ENCODE assay signal across 13 cellular contexts in genomic region chr2:3633089-3633981, GRCh38. TPM values are rescaled to one million over a fixed set of nuclear protein-coding genes. Genes with fewer than 3 reads are reported as not detected.
DNase-seq lines count a peak whose midpoint lies in the region; ATAC-seq and TF ChIP-seq lines count a peak whose summit lies in the region.
"Had no signal": no experiment of that assay in that cellular context is flagged by ENCODE, and none has a peak within 500 bp of the region (broad histone marks: within the 10 kb centered on the region; RNA-seq: fewer than 3 reads in every experiment).

No MANE protein-coding gene starts in this region.

- no peak overlapping the region for H2BK120ac ChIP-seq in mesenchymal stem cell (ENCODE audit: low read depth, low read length)

- no peak for TF ChIP-seq CTCF in GM10248 (IDR thresholded peaks at IDR 0.05; ENCODE audit: control extremely low read depth, extremely low read depth, low read depth, missing control alignments)

- H3K9ac ChIP-seq in mesenchymal stem cell (ENCODE audit: low read length): no peak overlapping the region

- no peak overlapping the region for H3K4me2 ChIP-seq in mesenchymal stem cell (ENCODE audit: low read length, poor library complexity, severe bottlenecking)
- H3K4me2 ChIP-seq: GM23338 had no signal

- 87% methylated on average over 33 of the region's 33 CpGs for WGBS in mesenchymal stem cell

- H3K36me3 ChIP-seq in mesenchymal stem cell (ENCODE audit: control insufficient read depth in 1 of 2, insufficient read depth in 2 of 2, low read depth in 1 of 2, low read length in 2 of 2): no peaks in the 10 kb centered on the region

- no peak overlapping the region for H2AK5ac ChIP-seq in mesenchymal stem cell (ENCODE audit: low read length, severe bottlenecking)

- H3K14ac ChIP-seq in mesenchymal stem cell (ENCODE audit: low read length in 2 of 2): peak overlapping the region in 1 of 2 experiments; percentile 38

- H3K4ac ChIP-seq in mesenchymal stem cell (ENCODE audit: low read depth in 1 of 2, low read length in 2 of 2): peak overlapping the region in 1 of 2 experiments; percentile 13

- DNase-seq in DMS79 treated with DMSO at 0.1 percent for 48 hours (lab: John Stamatoyannopoulos, UW): peak; percentile 93
- DNase-seq in NCI-H1436 (lab: John Stamatoyannopoulos, UW): peak; percentile 25
- DNase-seq in amniotic epithelial cell (ENCODE audit: low read depth): peak; percentile 70
- peak; percentile 27 for DNase-seq in mesenchymal stem cell
- DNase-seq in activated CD4-positive, alpha-beta T cell treated with anti-CD3 and anti-CD28 coated beads, Interleukin-2, amount 50 U/mL, for 48 hours: no peak
- no peak for DNase-seq in GM10248 (ENCODE audit: extremely low spot score)
- DNase-seq in NCI-H2107 treated with DMSO at 0.1 percent for 48 hours (lab: John Stamatoyannopoulos, UW; ENCODE audit: unreplicated experiment): no peak
- DNase-seq: activated CD4-positive, alpha-beta T cell treated with anti-CD3 and anti-CD28 coated beads, Interleukin-2, amount 50 U/mL, for 4 hours; NCI-H1092 had no signal

- ATAC-seq in GM18867 (IDR thresholded peaks at IDR 0.05; ENCODE audit: unreplicated experiment): no peak
- ATAC-seq: body of pancreas; stimulated activated memory B cell treated with anti-CD40 and anti-IgM and Interleukin-4, amounts not matched to agents 10 μg/mL and 1 μg/mL and 100 μg/mL, for 72 hours had no signal

- no peak overlapping the region for H3K23ac ChIP-seq in mesenchymal stem cell (ENCODE audit: low read length in 2 of 2)

- H4K8ac ChIP-seq in mesenchymal stem cell (ENCODE audit: low read length): no peak overlapping the region

- POLR2A ChIA-PET in GM10248 (lab: Yijun Ruan, JAX): no interaction called here

- peak overlapping the region; percentile 66 for H4K91ac ChIP-seq in mesenchymal stem cell (ENCODE audit: low read length)

- no peak overlapping the region for H2BK15ac ChIP-seq in mesenchymal stem cell (ENCODE audit: low read depth, poor library complexity, severe bottlenecking)

- no peaks in the 10 kb centered on the region for H3K4me1 ChIP-seq in mesenchymal stem cell (ENCODE audit: control insufficient read depth, insufficient read depth, low read depth, low read length)
- H3K4me1 ChIP-seq: body of pancreas had no signal

- no peak overlapping the region for H2BK5ac ChIP-seq in mesenchymal stem cell (ENCODE audit: low read depth, low read length, poor library complexity, severe bottlenecking)

- H3K27ac ChIP-seq in mesenchymal stem cell (ENCODE audit: low read length, poor library complexity, severe bottlenecking): no peak overlapping the region
- H3K27ac ChIP-seq: body of pancreas had no signal

- CTCF ChIA-PET in GM10248 (lab: Yijun Ruan, JAX): interaction anchor here (1.3 to 1.5 kb wide), 3 partner anchors 9 to 97 kb away, joined by 3 to 4 read pairs (median 4); no protein-coding TSS in a partner anchor

- no peak overlapping the region for H2AFZ ChIP-seq in mesenchymal stem cell (ENCODE audit: low read depth, low read length)
- H2AFZ ChIP-seq: GM23338 had no signal

- no peaks in the 10 kb centered on the region for H3K9me3 ChIP-seq in mesenchymal stem cell (ENCODE audit: control insufficient read depth, low read length)
- H3K9me3 ChIP-seq: body of pancreas had no signal

- peak overlapping the region in 1 of 2 experiments; percentile 54 for H3K18ac ChIP-seq in mesenchymal stem cell (ENCODE audit: low read depth in 1 of 2, low read length in 2 of 2)

- peak overlapping the region; percentile 55 to 70 for H2BK12ac ChIP-seq in mesenchymal stem cell (ENCODE audit: low read length in 2 of 2)

- peaks cover 0 to 29% of the 10 kb centered on the region in 2 experiments for H3K27me3 ChIP-seq in mesenchymal stem cell (ENCODE audit: control insufficient read depth in 1 of 2, insufficient read depth in 1 of 2, low read length in 2 of 2)
- H3K27me3 ChIP-seq: body of pancreas had no signal

- H3K79me1 ChIP-seq in mesenchymal stem cell (replicated peaks; ENCODE audit: low read length, poor library complexity, severe bottlenecking): no peaks in the 10 kb centered on the region

- H3K4me3 ChIP-seq in mesenchymal stem cell (ENCODE audit: insufficient read depth in 1 of 2, low read depth in 1 of 2, low read length in 2 of 2): no peak overlapping the region
- H3K4me3 ChIP-seq: body of pancreas, GM23338 had no signal

RNA-seq across cellular contexts. Expression of gene ALLC, which starts 24.7 kb away (rescaled TPM):
- polyA plus RNA-seq in mesenchymal stem cell (2013, experiment 1 of 2): 0.11 TPM
- 0.10 TPM for polyA plus RNA-seq in mesenchymal stem cell (2013, experiment 2 of 2)
- polyA plus RNA-seq: GM23338 had no signal

RNA-seq across cellular contexts. Expression of gene COLEC11, which starts 38.4 kb away (rescaled TPM):
- 54.5 TPM for polyA plus RNA-seq in mesenchymal stem cell (2013, experiment 1 of 2)
- 53.6 TPM for polyA plus RNA-seq in mesenchymal stem cell (2013, experiment 2 of 2)

RNA-seq across cellular contexts. Expression of gene RPS7, which starts 58.3 kb away (rescaled TPM):
- 4,758 TPM for polyA plus RNA-seq in mesenchymal stem cell (2013, experiment 1 of 2)
- 4,603 TPM for polyA plus RNA-seq in mesenchymal stem cell (2013, experiment 2 of 2)

Comparison
In these comparisons a context has a peak if more than half of its experiments do, and no peak if none do; other contexts are left out.
1. DNase-seq: peak in DMS79 treated with DMSO at 0.1 percent for 48 hours (single experiment), NCI-H1436 (single experiment), amniotic epithelial cell (single experiment) and mesenchymal stem cell (single experiment); none in activated CD4-positive, alpha-beta T cell treated with anti-CD3 and anti-CD28 coated beads, Interleukin-2, amount 50 U/mL, for 48 hours (0 of 2), GM10248 (single experiment) and NCI-H2107 treated with DMSO at 0.1 percent for 48 hours (single experiment).